23 cellular contexts compared by ENCODE assay signal in genomic region chr7:134771889-134772288, GRCh38. TPM values are rescaled to one million over a fixed set of nuclear protein-coding genes. Genes with fewer than 3 reads are reported as not detected.
"Had no signal": no experiment of that assay in that cellular context is flagged by ENCODE, and none has a peak within 500 bp of the region (broad histone marks: within the 10 kb centered on the region; RNA-seq: fewer than 3 reads in every experiment).

No MANE protein-coding gene starts in this region.

- H3K27ac ChIP-seq: left lung, neural progenitor cell, transverse colon, uterus had no signal

- H3K9me3 Mint-ChIP-seq: activated naive CD8-positive, alpha-beta T cell treated with anti-CD3 and anti-CD28 coated beads for 36 hours; activated T-cell treated with anti-CD3 and anti-CD28 coated beads, Interleukin-2, amount 50 U/mL, for 4 hours; endodermal cell; mesothelial cell of epicardium; naive thymus-derived CD8-positive, alpha-beta T cell; stimulated activated naive B cell treated with anti-CD40 and anti-IgM and Interleukin-4, amounts not matched to agents 10 μg/mL and 1 μg/mL and 100 μg/mL, for 72 hours; WTC11 had no signal

- H3K36me3 Mint-ChIP-seq: activated naive CD8-positive, alpha-beta T cell treated with anti-CD3 and anti-CD28 coated beads for 36 hours; mesothelial cell of epicardium; neural progenitor cell; stimulated activated naive B cell treated with anti-CD40 and anti-IgM and Interleukin-4, amounts not matched to agents 10 μg/mL and 1 μg/mL and 100 μg/mL, for 72 hours; WTC11 had no signal

- H3K4me1 ChIP-seq: neural progenitor cell, transverse colon had no signal

- ATAC-seq: activated T-cell treated with anti-CD3 and anti-CD28 coated beads, Interleukin-2, amount 50 U/mL, for 4 hours; left lung; naive thymus-derived CD8-positive, alpha-beta T cell; sciatic nerve; stimulated activated naive B cell treated with anti-CD40 and anti-IgM and Interleukin-4, amounts not matched to agents 10 μg/mL and 1 μg/mL and 100 μg/mL, for 72 hours; WTC11 had no signal

- DNase-seq: activated CD4-positive, alpha-beta T cell treated with anti-CD3 and anti-CD28 coated beads for 4 hours; activated CD4-positive, alpha-beta T cell treated with anti-CD3 and anti-CD28 coated beads, Interleukin-2, amount 50 U/mL, for 48 hours; activated CD8-positive, alpha-beta memory T cell treated with anti-CD3 and anti-CD28 coated beads, Interleukin-2, amount 50 U/mL, for 48 hours; activated naive CD4-positive, alpha-beta T cell treated with Interleukin-2 at 50 U/mL for 16 hours; activated naive CD8-positive, alpha-beta T cell treated with anti-CD3 and anti-CD28 coated beads for 36 hours; activated T-cell treated with anti-CD3 and anti-CD28 coated beads, Interleukin-2, amount 50 U/mL, for 4 hours; cerebellar nuclear complex; endodermal cell; kidney glomerular epithelial cell; left lung; naive thymus-derived CD8-positive, alpha-beta T cell; small intestine; stimulated activated CD4-positive, alpha-beta T cell treated with anti-CD3 and anti-CD28 coated beads, Interleukin-15, amount 100 ng/mL, for 24 hours; stimulated activated naive B cell treated with anti-CD40 and anti-IgM and Interleukin-4, amounts not matched to agents 10 μg/mL and 1 μg/mL and 100 μg/mL, for 72 hours; transverse colon; uterus had no signal

- H3K36me3 ChIP-seq: left lung, neural progenitor cell, transverse colon, uterus had no signal

- H3K27me3 ChIP-seq: left lung, neural progenitor cell, transverse colon, uterus had no signal

- H3K9me3 ChIP-seq: left lung, transverse colon, uterus had no signal

- H3K27ac Mint-ChIP-seq: activated naive CD8-positive, alpha-beta T cell treated with anti-CD3 and anti-CD28 coated beads for 36 hours; endodermal cell; mesothelial cell of epicardium; neural progenitor cell; stimulated activated naive B cell treated with anti-CD40 and anti-IgM and Interleukin-4, amounts not matched to agents 10 μg/mL and 1 μg/mL and 100 μg/mL, for 72 hours; WTC11 had no signal

- H3K9ac ChIP-seq: neural progenitor cell had no signal

- FAIRE-seq: astrocyte, small intestine had no signal

- H3K4me1 Mint-ChIP-seq: activated naive CD8-positive, alpha-beta T cell treated with anti-CD3 and anti-CD28 coated beads for 36 hours; endodermal cell had no signal

- H3K4me2 ChIP-seq: neural progenitor cell had no signal

- H3K4me3 Mint-ChIP-seq: activated naive CD8-positive, alpha-beta T cell treated with anti-CD3 and anti-CD28 coated beads for 36 hours; activated T-cell treated with anti-CD3 and anti-CD28 coated beads, Interleukin-2, amount 50 U/mL, for 4 hours; endodermal cell; mesothelial cell of epicardium; naive thymus-derived CD8-positive, alpha-beta T cell; neural progenitor cell; stimulated activated naive B cell treated with anti-CD40 and anti-IgM and Interleukin-4, amounts not matched to agents 10 μg/mL and 1 μg/mL and 100 μg/mL, for 72 hours; WTC11 had no signal

- H2AFZ ChIP-seq: neural progenitor cell had no signal

- H3K27me3 Mint-ChIP-seq: activated naive CD8-positive, alpha-beta T cell treated with anti-CD3 and anti-CD28 coated beads for 36 hours; naive thymus-derived CD8-positive, alpha-beta T cell; stimulated activated naive B cell treated with anti-CD40 and anti-IgM and Interleukin-4, amounts not matched to agents 10 μg/mL and 1 μg/mL and 100 μg/mL, for 72 hours had no signal

- H3K4me3 ChIP-seq: coronary artery, left lung, lung, neural progenitor cell, transverse colon, uterus had no signal

RNA-seq across cellular contexts. Expression of gene CALD1, which starts 7.5 kb away (rescaled TPM):
- total RNA-seq: naive thymus-derived CD8-positive, alpha-beta T cell had no signal
- polyA plus RNA-seq: naive thymus-derived CD8-positive, alpha-beta T cell had no signal
